ENCODE assay signal across 17 cellular contexts in genomic region chr10:77210645-77211044, GRCh38.
DNase-seq lines count a peak whose midpoint lies in the region; ATAC-seq, FAIRE-seq and TF ChIP-seq lines count a peak whose summit lies in the region.
"Had no signal": no experiment of that assay in that cellular context is flagged by ENCODE, and none has a peak within 500 bp of the region (broad histone marks: within the 10 kb centered on the region; RNA-seq: fewer than 3 reads in every experiment).

No MANE protein-coding gene starts in this region.

- peaks cover 4% of the 10 kb centered on the region for H3K4me1 Mint-ChIP-seq in astrocyte (ENCODE audit: low read depth, unreplicated experiment)
- H3K4me1 Mint-ChIP-seq: CD4-positive, CD25-positive, alpha-beta regulatory T cell had no signal

- H4K20me1 ChIP-seq in astrocyte (ENCODE audit: insufficient read depth, low read length): no peaks in the 10 kb centered on the region
- H4K20me1 ChIP-seq in mammary epithelial cell (ENCODE audit: insufficient read depth, low read length): no peaks in the 10 kb centered on the region

- H3K27ac Mint-ChIP-seq in astrocyte (ENCODE audit: unreplicated experiment): no peak overlapping the region
- H3K27ac Mint-ChIP-seq: CD4-positive, CD25-positive, alpha-beta regulatory T cell had no signal

- H3K36me3 ChIP-seq in astrocyte (ENCODE audit: insufficient read depth, low read length) (no peaks in the 10 kb centered on the region), mammary epithelial cell (ENCODE audit: insufficient read depth, low read length) (no peaks in the 10 kb centered on the region), body of pancreas (replicated peaks in 1 of 2; ENCODE audit: insufficient read depth in 1 of 2, low read depth in 2 of 2) (no peaks in the 10 kb centered on the region)
- H3K36me3 ChIP-seq: BE2C, HAP-1 had no signal

- dilution Hi-C loops in mammary epithelial cell (cut with HindIII; ENCODE audit: low sequenced_read_pairs): no loop called here

- ATAC-seq in A549 (no peak), body of pancreas (no peak)

- no peak overlapping the region for H2AFZ ChIP-seq in astrocyte (ENCODE audit: low read depth, low read length)
- H2AFZ ChIP-seq in mammary epithelial cell (ENCODE audit: low read depth, low read length): no peak overlapping the region

- FAIRE-seq in A549 (lab: Jason Lieb, UNC): peak; percentile 46
- peak; percentile 43 for FAIRE-seq in H54 (lab: Jason Lieb, UNC)
- FAIRE-seq in astrocyte (lab: Jason Lieb, UNC): peak; percentile 23
- FAIRE-seq: D721Med, G401.6, GM19239, H1 had no signal

- DNase-seq in A549 (ENCODE audit: low read depth in 1 of 2, low spot score in 1 of 2) (no peak), H54 (ENCODE audit: insufficient read length, low spot score) (no peak), NOMO-1 treated with DMSO at 0.1 percent for 48 hours (lab: John Stamatoyannopoulos, UW; ENCODE audit: unreplicated experiment) (peak; percentile 49), astrocyte (ENCODE audit: low read depth) (no peak), iPS-NIHi7 (ENCODE audit: extremely low spot score) (no peak), mammary epithelial cell (no peak), body of pancreas (no peak)
- DNase-seq: ACHN; BE2C; C1 segment of cervical spinal cord; Caco-2; CD4-positive, CD25-positive, alpha-beta regulatory T cell had no signal

- no peak for TF ChIP-seq EP300 in A549 (IDR thresholded peaks at IDR 0.05)

- H3K9me3 ChIP-seq in A549: 0 out of 3 replicates have a peak, but pooled peaks cover 2% of the 10 kb centered on the region
- no peaks in the 10 kb centered on the region for H3K9me3 ChIP-seq in astrocyte (ENCODE audit: insufficient read depth, low read depth, low read length)
- no peaks in the 10 kb centered on the region for H3K9me3 ChIP-seq in mammary epithelial cell (replicated peaks; ENCODE audit: insufficient read depth, low read length)
- no peaks in the 10 kb centered on the region for H3K9me3 ChIP-seq in body of pancreas
- H3K9me3 ChIP-seq: BE2C, HAP-1 had no signal

- no TSS peak for BruUV-seq in mammary epithelial cell (replicated peaks; lab: Mats Ljungman, UMichigan)

- no peak overlapping the region for H3K4me3 Mint-ChIP-seq in astrocyte (ENCODE audit: unreplicated experiment)
- H3K4me3 Mint-ChIP-seq: CD4-positive, CD25-positive, alpha-beta regulatory T cell had no signal

- H3K9me3 Mint-ChIP-seq in astrocyte (ENCODE audit: unreplicated experiment): no peaks in the 10 kb centered on the region

- intact Hi-C loops in mammary epithelial cell (cut with micrococcal nuclease) (no loop called here), body of pancreas (cut with DNase I) (no loop called here)

- POLR2A ChIA-PET in A549 (lab: Yijun Ruan, JAX): no interaction called here

- no peaks in the 10 kb centered on the region for H3K36me3 Mint-ChIP-seq in astrocyte (ENCODE audit: low read depth, unreplicated experiment)
- H3K36me3 Mint-ChIP-seq: CD4-positive, CD25-positive, alpha-beta regulatory T cell had no signal

- no peak overlapping the region for H3K27ac ChIP-seq in A549
- no peak overlapping the region for H3K27ac ChIP-seq in astrocyte (ENCODE audit: low read depth, low read length)
- no peak overlapping the region for H3K27ac ChIP-seq in mammary epithelial cell (ENCODE audit: insufficient read depth, low read depth, low read length)
- no peak overlapping the region for H3K27ac ChIP-seq in body of pancreas

- H3K79me2 ChIP-seq in astrocyte (ENCODE audit: insufficient read depth, low read length) (no peaks in the 10 kb centered on the region), mammary epithelial cell (ENCODE audit: insufficient read depth, low read length) (no peaks in the 10 kb centered on the region)

- H3K4me1 ChIP-seq in A549 (no peaks in the 10 kb centered on the region), astrocyte (ENCODE audit: insufficient read depth, low read length) (no peaks in the 10 kb centered on the region), mammary epithelial cell (ENCODE audit: insufficient read depth, low read length) (peaks cover 5% of the 10 kb centered on the region), body of pancreas (no peaks in the 10 kb centered on the region)
- H3K4me1 ChIP-seq: BE2C, HAP-1 had no signal

- H3K9ac ChIP-seq in astrocyte (ENCODE audit: low read length) (no peak overlapping the region), mammary epithelial cell (ENCODE audit: insufficient read depth, low read length) (no peak overlapping the region)

- no peak for TF ChIP-seq RAD21 in A549 (conservative IDR thresholded peaks at IDR 0.05 in 1 of 2, IDR thresholded peaks at IDR 0.05 in 1 of 2)

- TF ChIP-seq CTCF in A549 (IDR thresholded peaks at IDR 0.05): no peak
- no peak for TF ChIP-seq CTCF in astrocyte (IDR thresholded peaks at IDR 0.05; ENCODE audit: insufficient read depth, low read depth, low read length)
- no peak for TF ChIP-seq CTCF in mammary epithelial cell (conservative IDR thresholded peaks at IDR 0.05 in 1 of 2, IDR thresholded peaks at IDR 0.05 in 1 of 2; ENCODE audit: extremely low read depth in 1 of 2, insufficient read depth in 1 of 2, low read depth in 1 of 2, low read length in 2 of 2)
- TF ChIP-seq CTCF in body of pancreas (IDR thresholded peaks at IDR 0.05): no peak

- CTCF ChIA-PET in A549 (lab: Yijun Ruan, JAX): interaction anchor here (1.4 to 1.5 kb wide), 2 partner anchors 8 to 12 kb away, joined by 3 read pairs; no protein-coding TSS in a partner anchor
- CTCF ChIA-PET in mammary epithelial cell (lab: Charles Lee; ENCODE audit: low non-redundant PET): no interaction called here

- no peak overlapping the region for H3K4me2 ChIP-seq in A549
- H3K4me2 ChIP-seq in astrocyte (ENCODE audit: low read length): no peak overlapping the region
- no peak overlapping the region for H3K4me2 ChIP-seq in mammary epithelial cell (ENCODE audit: insufficient read depth, low read depth, low read length)

- in situ Hi-C loops in mammary epithelial cell (cut with MboI; ENCODE audit: low sequenced_read_pairs in 2 of 2): no loop called here

- H3K27me3 ChIP-seq in astrocyte (ENCODE audit: insufficient read depth, low read length): no peaks in the 10 kb centered on the region
- no peaks in the 10 kb centered on the region for H3K27me3 ChIP-seq in mammary epithelial cell (ENCODE audit: insufficient read depth, low read length)
- H3K27me3 ChIP-seq in body of pancreas: no peaks in the 10 kb centered on the region
- H3K27me3 ChIP-seq: BE2C had no signal

- TF ChIP-seq POLR2A in A549 (IDR thresholded peaks at IDR 0.05; ENCODE audit: low read length) (no peak), H54 (IDR thresholded peaks at IDR 0.05; ENCODE audit: low read depth, low read length) (no peak), body of pancreas (IDR thresholded peaks at IDR 0.05) (no peak)

- H3K4me3 ChIP-seq in A549 (no peak overlapping the region), astrocyte (ENCODE audit: insufficient read depth, low read depth, low read length) (no peak overlapping the region), mammary epithelial cell (replicated peaks in 1 of 3; ENCODE audit: insufficient read depth in 1 of 3, low read depth in 2 of 3, low read length in 3 of 3) (no peak overlapping the region), body of pancreas (no peak overlapping the region)
- H3K4me3 ChIP-seq: HAP-1 had no signal

- H3K27me3 Mint-ChIP-seq in astrocyte (ENCODE audit: low read depth, unreplicated experiment): no peaks in the 10 kb centered on the region
- H3K27me3 Mint-ChIP-seq: CD4-positive, CD25-positive, alpha-beta regulatory T cell had no signal

TF ChIP-seq in A549, 52 proteins besides CTCF, POLR2A, EP300 and RAD21:
- no peak for TF ChIP-seq BCL3 (IDR thresholded peaks at IDR 0.05)
